ENCODE assay signal across 14 cellular contexts in the genomic region with DNA sequence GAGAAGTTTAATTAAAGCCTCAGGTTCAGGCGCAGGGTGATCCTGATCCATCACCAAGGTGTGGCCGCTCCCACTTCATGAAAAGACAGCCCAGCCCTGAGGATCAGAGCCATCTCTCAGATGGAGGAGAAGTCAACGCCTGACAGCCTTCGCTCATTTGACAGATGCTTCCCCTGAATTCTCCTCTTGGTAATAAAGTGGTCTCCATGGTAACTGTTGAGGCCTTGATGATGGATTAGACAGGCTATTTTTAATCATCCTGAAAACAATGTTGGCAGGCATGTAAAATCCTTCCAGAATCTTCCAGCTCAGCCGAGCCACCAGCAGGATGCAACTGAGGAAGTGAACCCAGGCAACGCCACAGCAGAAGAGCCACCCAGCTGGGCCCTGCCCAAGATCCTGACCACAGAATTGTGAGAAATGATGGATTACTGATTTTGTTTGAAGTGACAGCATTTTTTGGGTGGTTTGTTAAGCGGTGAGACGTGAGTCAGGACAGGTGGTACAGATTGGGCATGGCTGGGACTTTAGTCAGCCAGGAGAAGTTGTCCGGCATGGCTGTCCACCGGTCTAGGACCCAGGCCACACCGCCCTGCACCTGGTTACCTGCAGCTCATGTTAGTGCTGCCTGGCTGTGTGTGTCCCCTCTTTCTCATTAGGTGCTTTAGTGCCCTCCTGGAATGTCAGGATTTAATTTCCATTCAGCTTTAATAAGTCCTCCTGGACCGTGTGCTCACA.
A peak's percentile ranks its signal among the peaks of the same experiment; 100 is the strongest.
DNase-seq lines count a peak whose midpoint lies in the region; ATAC-seq, FAIRE-seq and TF ChIP-seq lines count a peak whose summit lies in the region.
"Had no signal": no experiment of that assay in that cellular context is flagged by ENCODE, and none has a peak within 500 bp of the region (broad histone marks: within the 10 kb centered on the region; RNA-seq: fewer than 3 reads in every experiment).

No MANE protein-coding gene starts in this region.

- H3K4me3 Mint-ChIP-seq in brain (peak overlapping the region in 1 of 5 experiments; percentile 30), neural progenitor cell (no peak overlapping the region)

- no peak for FAIRE-seq in A549 (lab: Jason Lieb, UNC)
- FAIRE-seq: GM12892 had no signal

- no peak overlapping the region for H3K9ac ChIP-seq in neural progenitor cell
- H3K9ac ChIP-seq: GM23248 had no signal

- H3K4me1 Mint-ChIP-seq in brain (peaks cover 57% of the 10 kb centered on the region), neural progenitor cell (peaks cover 33% of the 10 kb centered on the region)

- no peaks in the 10 kb centered on the region for H3K36me3 Mint-ChIP-seq in brain
- no peaks in the 10 kb centered on the region for H3K36me3 Mint-ChIP-seq in neural progenitor cell

- no peaks in the 10 kb centered on the region for H3K36me3 ChIP-seq in HEK293 (ENCODE audit: control insufficient read depth in 2 of 2, insufficient read depth in 1 of 2, low read length in 2 of 2)
- no peaks in the 10 kb centered on the region for H3K36me3 ChIP-seq in neural progenitor cell
- H3K36me3 ChIP-seq: SJSA1 had no signal

- no peak for DNase-seq in A549 (ENCODE audit: low read depth in 1 of 2, low spot score in 1 of 2)
- DNase-seq in neural progenitor cell (ENCODE audit: low spot score), result no peak
- DNase-seq in dedifferentiated amniotic fluid mesenchymal stem cell (ENCODE audit: extremely low spot score), result no peak
- no peak for DNase-seq in HK-2 (ENCODE audit: unreplicated experiment)
- DNase-seq: GM23248, NCI-H1417 treated with DMSO at 0.1 percent for 48 hours, NCI-H2029, NCI-H2171 treated with DMSO at 0.1 percent for 48 hours, RPMI8226 had no signal

- no peak for TF ChIP-seq POLR2A in A549 (IDR thresholded peaks at IDR 0.05; ENCODE audit: low read length)

- TF ChIP-seq RAD21 in A549 (conservative IDR thresholded peaks at IDR 0.05 in 1 of 2, IDR thresholded peaks at IDR 0.05 in 1 of 2), result no peak

- CTCF ChIA-PET in A549 (lab: Yijun Ruan, JAX), result no interaction called here
- CTCF ChIA-PET in HEK293 (lab: Yijun Ruan, JAX), result no interaction called here

- peak overlapping the region; percentile 83 to 97 (median 94) for H3K27ac Mint-ChIP-seq in brain
- peak overlapping the region; percentile 82 for H3K27ac Mint-ChIP-seq in neural progenitor cell

- ATAC-seq in A549, result no peak; a peak in 1 of 6 replicates
- no peak for ATAC-seq in GM21447 (IDR thresholded peaks at IDR 0.05; ENCODE audit: unreplicated experiment)

- POLR2A ChIA-PET in A549 (lab: Yijun Ruan, JAX) (no interaction called here), HEK293 (lab: Yijun Ruan, JAX) (no interaction called here)

- no peaks in the 10 kb centered on the region for H3K27me3 ChIP-seq in neural progenitor cell
- H3K27me3 ChIP-seq: SJSA1 had no signal

- TF ChIP-seq CTCF in A549 (IDR thresholded peaks at IDR 0.05), result no peak
- no peak for TF ChIP-seq CTCF in HEK293 (tag by site-specific recombination; IDR thresholded peaks at IDR 0.05)
- no peak for TF ChIP-seq CTCF in brain (conservative IDR thresholded peaks at IDR 0.05)
- no peak for TF ChIP-seq CTCF in neural progenitor cell (IDR thresholded peaks at IDR 0.05)

- H3F3A ChIP-seq in neural progenitor cell (ENCODE audit: low read depth), result no peaks in the 10 kb centered on the region

- no peaks in the 10 kb centered on the region for H4K20me1 ChIP-seq in neural progenitor cell (ENCODE audit: low read depth)

- H3K4me3 ChIP-seq in A549 (no peak overlapping the region), HEK293 (ENCODE audit: low read depth, low read length) (no peak overlapping the region), neural progenitor cell (no peak overlapping the region)
- H3K4me3 ChIP-seq: GM23248, SJSA1 had no signal

- H3K27me3 Mint-ChIP-seq in brain, result no peaks in the 10 kb centered on the region
- H3K27me3 Mint-ChIP-seq in neural progenitor cell (ENCODE audit: insufficient read depth, low read depth), result peaks cover 20% of the 10 kb centered on the region

- no peak for TF ChIP-seq EP300 in A549 (IDR thresholded peaks at IDR 0.05)

- H3K9me3 Mint-ChIP-seq in brain (peaks cover 0 to 9% (median 4%) of the 10 kb centered on the region in 5 experiments), neural progenitor cell (peaks cover 2% of the 10 kb centered on the region)

- no peaks in the 10 kb centered on the region for H3K79me2 ChIP-seq in neural progenitor cell (ENCODE audit: low read depth)

- 84% methylated on average over 12 of the region's 12 CpGs for whole genome bisulfite sequencing in A549 (ENCODE audit: missing lambda C conversion rate)

- H3K4me1 ChIP-seq in A549 (peaks cover 51% of the 10 kb centered on the region), HEK293 (ENCODE audit: control insufficient read depth, insufficient read depth, low read length) (no peaks in the 10 kb centered on the region), neural progenitor cell (peaks cover 21% of the 10 kb centered on the region)
- H3K4me1 ChIP-seq: SJSA1 had no signal

- no peak overlapping the region for H2AFZ ChIP-seq in neural progenitor cell (replicated peaks)
- H2AFZ ChIP-seq: GM23248 had no signal

- H3K4me2 ChIP-seq in A549 (peak overlapping the region; percentile 56), neural progenitor cell (no peak overlapping the region)

- H3K9me3 ChIP-seq in A549, result peaks cover 9% of the 10 kb centered on the region; the same call in 2 of the 3 replicates
- H3K9me3 ChIP-seq in HEK293 (ENCODE audit: control insufficient read depth, insufficient read depth, low read depth, low read length), result no peaks in the 10 kb centered on the region
- H3K9me3 ChIP-seq in neural progenitor cell (ENCODE audit: low read depth), result no peaks in the 10 kb centered on the region
- H3K9me3 ChIP-seq: SJSA1 had no signal

- H3K27ac ChIP-seq in A549 (peak overlapping the region; percentile 79 to 89), HEK293 (ENCODE audit: extremely low read depth, low read depth, low read length) (no peak overlapping the region), neural progenitor cell (no peak overlapping the region)
- H3K27ac ChIP-seq: GM23248, SJSA1 had no signal

TF ChIP-seq in A549, 52 proteins besides CTCF, POLR2A, EP300 and RAD21:
- TF ChIP-seq FOSL2 (IDR thresholded peaks at IDR 0.05) (no peak), FOSL2 (CRISPR knock-in tag; IDR thresholded peaks at IDR 0.05) (no peak), RCOR1 (IDR thresholded peaks at IDR 0.05; ENCODE audit: low read depth, low read length) (no peak), MAZ (IDR thresholded peaks at IDR 0.05; ENCODE audit: borderline replicate concordance, low read depth, low read length) (no peak), NPAS2 (CRISPR knock-in tag; IDR thresholded peaks at IDR 0.05; ENCODE audit: borderline replicate concordance) (no peak), HOXB13 (CRISPR knock-in tag; IDR thresholded peaks at IDR 0.05; ENCODE audit: low read depth) (no peak), MAX (IDR thresholded peaks at IDR 0.05) (no peak), ESRRA (IDR thresholded peaks at IDR 0.05; ENCODE audit: borderline replicate concordance, low read length) (no peak), HOXB5 (CRISPR knock-in tag; IDR thresholded peaks at IDR 0.05) (no peak), HDAC2 (IDR thresholded peaks at IDR 0.05) (no peak)

TF ChIP-seq in HEK293, 187 proteins besides CTCF, POLR2A, EP300 and RAD21:
- TF ChIP-seq SETDB1 (IDR thresholded peaks at IDR 0.05; ENCODE audit: insufficient read length, low read length) (peak; percentile 56), ZNF140 (tag by site-specific recombination; IDR thresholded peaks at IDR 0.05) (no peak)
- TF ChIP-seq, protein P1, sequence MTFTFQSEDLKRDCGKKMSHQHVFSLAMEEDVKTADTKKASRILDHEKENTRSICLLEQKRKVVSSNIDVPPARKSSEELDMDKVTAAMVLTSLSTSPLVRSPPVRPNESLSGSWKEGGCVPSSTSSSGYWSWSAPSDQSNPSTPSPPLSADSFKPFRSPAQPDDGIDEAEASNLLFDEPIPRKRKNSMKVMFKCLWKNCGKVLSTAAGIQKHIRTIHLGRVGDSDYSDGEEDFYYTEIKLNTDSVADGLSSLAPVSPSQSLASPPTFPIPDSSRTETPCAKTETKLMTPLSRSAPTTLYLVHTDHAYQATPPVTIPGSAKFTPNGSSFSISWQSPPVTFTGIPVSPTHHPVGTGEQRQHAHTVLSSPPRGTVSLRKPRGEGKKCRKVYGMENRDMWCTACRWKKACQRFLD (tag by site-specific recombination; IDR thresholded peaks at IDR 0.05), result no peak

Comparison
In these comparisons a context has a peak if more than half of its experiments do, and no peak if none do; other contexts are left out.
1. H3K27ac ChIP-seq: peak in A549 (2 of 2); none in HEK293 (single experiment) and neural progenitor cell (single experiment).